In genomic region chr1:91564888-91565700, GRCh38 we compare ENCODE assay signal across 14 cellular contexts.
DNase-seq lines count a peak whose midpoint lies in the region; ATAC-seq and TF ChIP-seq lines count a peak whose summit lies in the region.
"Had no signal": no experiment of that assay in that cellular context is flagged by ENCODE, and none has a peak within 500 bp of the region (broad histone marks: within the 10 kb centered on the region; RNA-seq: fewer than 3 reads in every experiment).

No MANE protein-coding gene starts in this region.

- H3K23ac ChIP-seq in trophoblast cell (ENCODE audit: low read length) = peak overlapping the region; percentile 35

- no peak overlapping the region for H3K4me2 ChIP-seq in trophoblast cell (ENCODE audit: low read length)

- no peak overlapping the region for H4K8ac ChIP-seq in trophoblast cell (ENCODE audit: low read depth, low read length)

- H3K27ac ChIP-seq in foreskin keratinocyte (peak overlapping the region; percentile 87), trophoblast cell (ENCODE audit: low read depth, low read length) (no peak overlapping the region)

- H3K18ac ChIP-seq in trophoblast cell (ENCODE audit: low read length) = no peak overlapping the region

- no peak overlapping the region for H2BK120ac ChIP-seq in trophoblast cell (ENCODE audit: insufficient read depth, low read length, poor library complexity)

- H2BK12ac ChIP-seq in trophoblast cell (ENCODE audit: low read length) = no peak overlapping the region

- CTCF ChIA-PET in activated CD8-positive, alpha-beta memory T cell treated with anti-CD3 and anti-CD28 coated beads, Interleukin-2, amount 10 ng/mL, durations not matched to agents 7 days and 5 days (lab: Charles Lee) = interaction anchor here (1.0 kb wide), 1 partner anchor 238 kb away, joined by 4 read pairs; no protein-coding TSS in a partner anchor

- peak; percentile 4 for DNase-seq in ELR (ENCODE audit: low read depth)
- peak; percentile 25 for DNase-seq in astrocyte of the spinal cord (ENCODE audit: low read depth, low spot score)
- peak; percentile 88 to 96 for DNase-seq in foreskin keratinocyte
- peak; percentile 69 to 76 for DNase-seq in trophoblast cell
- no peak for DNase-seq in 8988T
- no peak for DNase-seq in activated CD8-positive, alpha-beta memory T cell treated with anti-CD3 and anti-CD28 coated beads, Interleukin-2, amount 10 ng/mL, durations not matched to agents 7 days and 5 days
- DNase-seq: activated CD4-positive, alpha-beta T cell treated with anti-CD3 and anti-CD28 coated beads, Interleukin-2, amount 50 U/mL, for 48 hours; activated naive CD4-positive, alpha-beta T cell treated with anti-CD3 and anti-CD28 coated beads for 36 hours; cortex of kidney; KBM-7; NCI-H2029 had no signal

- H2AFZ ChIP-seq in trophoblast cell (ENCODE audit: insufficient read depth, low read length, poor library complexity) = peak overlapping the region; percentile 15

- no peak overlapping the region for H2BK5ac ChIP-seq in trophoblast cell (ENCODE audit: low read depth, low read length, poor library complexity)

- no peaks in the 10 kb centered on the region for H3K27me3 Mint-ChIP-seq in activated CD8-positive, alpha-beta memory T cell treated with anti-CD3 and anti-CD28 coated beads, Interleukin-2, amount 10 ng/mL, durations not matched to agents 7 days and 5 days

- H3K79me1 ChIP-seq in trophoblast cell (ENCODE audit: low read length) = no peaks in the 10 kb centered on the region

- no CpG with 5 or more reads among the region's 6 CpGs for WGBS in trophoblast cell (ENCODE audit: extremely low coverage, insufficient coverage, insufficient read length)

- TF ChIP-seq CTCF in astrocyte of the spinal cord (IDR thresholded peaks at IDR 0.05; ENCODE audit: low read depth, low read length) (no peak), foreskin keratinocyte (conservative IDR thresholded peaks at IDR 0.05) (no peak)

- H2AK5ac ChIP-seq in trophoblast cell (ENCODE audit: low read length) = no peak overlapping the region

- no peak overlapping the region for H3K4ac ChIP-seq in trophoblast cell (ENCODE audit: low read depth, low read length)

- H3K4me1 ChIP-seq in foreskin keratinocyte (peaks cover 3% of the 10 kb centered on the region), trophoblast cell (ENCODE audit: control insufficient read depth in 1 of 2, insufficient read depth in 2 of 2, low read length in 2 of 2) (peaks cover 5 to 11% of the 10 kb centered on the region in 2 experiments)

- no peak overlapping the region for H4K91ac ChIP-seq in trophoblast cell (ENCODE audit: low read depth, low read length)

- peaks cover 18% of the 10 kb centered on the region for H3K4me1 Mint-ChIP-seq in activated CD8-positive, alpha-beta memory T cell treated with anti-CD3 and anti-CD28 coated beads, Interleukin-2, amount 10 ng/mL, durations not matched to agents 7 days and 5 days

- no peak overlapping the region for H3K4me3 Mint-ChIP-seq in activated CD8-positive, alpha-beta memory T cell treated with anti-CD3 and anti-CD28 coated beads, Interleukin-2, amount 10 ng/mL, durations not matched to agents 7 days and 5 days
- H3K4me3 Mint-ChIP-seq: activated naive CD4-positive, alpha-beta T cell treated with anti-CD3 and anti-CD28 coated beads for 36 hours; T-helper 1 cell treated with Interleukin-12 subunit alpha and Interleukin-12 subunit beta and Interleukin-4 antibody, amounts not matched to agents 30 μg/mL and 1 μg/mL, for 36 hours had no signal

- H3K14ac ChIP-seq in trophoblast cell (ENCODE audit: low read length) = no peak overlapping the region

- H4K12ac ChIP-seq in trophoblast cell (ENCODE audit: low read depth, low read length) = no peak overlapping the region

- H3K9me3 Mint-ChIP-seq in activated CD8-positive, alpha-beta memory T cell treated with anti-CD3 and anti-CD28 coated beads, Interleukin-2, amount 10 ng/mL, durations not matched to agents 7 days and 5 days (ENCODE audit: low read depth) = peaks cover 9% of the 10 kb centered on the region

- H3K36me3 Mint-ChIP-seq in activated CD8-positive, alpha-beta memory T cell treated with anti-CD3 and anti-CD28 coated beads, Interleukin-2, amount 10 ng/mL, durations not matched to agents 7 days and 5 days = peaks cover 20% of the 10 kb centered on the region

- no peak overlapping the region for H3K27ac Mint-ChIP-seq in activated CD8-positive, alpha-beta memory T cell treated with anti-CD3 and anti-CD28 coated beads, Interleukin-2, amount 10 ng/mL, durations not matched to agents 7 days and 5 days
- H3K27ac Mint-ChIP-seq: activated naive CD4-positive, alpha-beta T cell treated with anti-CD3 and anti-CD28 coated beads for 36 hours; T-helper 1 cell treated with Interleukin-12 subunit alpha and Interleukin-12 subunit beta and Interleukin-4 antibody, amounts not matched to agents 30 μg/mL and 1 μg/mL, for 36 hours had no signal

- H3K27me3 ChIP-seq in foreskin keratinocyte = no peaks in the 10 kb centered on the region
- no peaks in the 10 kb centered on the region for H3K27me3 ChIP-seq in trophoblast cell (ENCODE audit: insufficient read depth, low read length)

- peak; percentile 57 for ATAC-seq in foreskin keratinocyte
- no peak for ATAC-seq in HG03039 (IDR thresholded peaks at IDR 0.05; ENCODE audit: unreplicated experiment)
- no peak for ATAC-seq in HG02678 (IDR thresholded peaks at IDR 0.05; ENCODE audit: unreplicated experiment)
- ATAC-seq in activated CD8-positive, alpha-beta memory T cell treated with anti-CD3 and anti-CD28 coated beads, Interleukin-2, amount 10 ng/mL, durations not matched to agents 7 days and 5 days = no peak

- in situ Hi-C loops in astrocyte of the spinal cord (cut with HindIII; ENCODE audit: low sequenced_read_pairs) = no loop called here

- no peak overlapping the region for H3K4me3 ChIP-seq in astrocyte of the spinal cord (ENCODE audit: low read depth, low read length)
- H3K4me3 ChIP-seq in trophoblast cell (ENCODE audit: low read depth, low read length) = no peak overlapping the region

- no peak overlapping the region for H3K9ac ChIP-seq in trophoblast cell (ENCODE audit: low read length)

- no peaks in the 10 kb centered on the region for H3K36me3 ChIP-seq in trophoblast cell (ENCODE audit: control insufficient read depth in 1 of 2, insufficient read depth in 2 of 2, low read length in 2 of 2)

- no peaks in the 10 kb centered on the region for H3K79me2 ChIP-seq in trophoblast cell (ENCODE audit: control insufficient read depth, insufficient read depth, low read length, poor library complexity)

- H3K9me3 ChIP-seq in trophoblast cell (ENCODE audit: insufficient read depth, low read depth, low read length) = no peaks in the 10 kb centered on the region

Comparison
In these comparisons a context has a peak if more than half of its experiments do, and no peak if none do; other contexts are left out.
1. DNase-seq: peak in ELR (single experiment), astrocyte of the spinal cord (single experiment), foreskin keratinocyte (2 of 2) and trophoblast cell (2 of 2); none in 8988T (single experiment) and activated CD8-positive, alpha-beta memory T cell treated with anti-CD3 and anti-CD28 coated beads, Interleukin-2, amount 10 ng/mL, durations not matched to agents 7 days and 5 days (single experiment).